In genomic region chr2:223601932-223602676, GRCh38 we compare ENCODE assay signal across 8 cellular contexts. TPM values are rescaled to one million over a fixed set of nuclear protein-coding genes. Genes with fewer than 3 reads are reported as not detected.
A peak's percentile ranks its signal among the peaks of the same experiment; 100 is the strongest.
DNase-seq lines count a peak whose midpoint lies in the region; ATAC-seq and TF ChIP-seq lines count a peak whose summit lies in the region.

Gene SCG2, minus strand, starts transcription at chr2:223602361. Its CDS starts 3,079 bp downstream, at chr2:223599282.

- peaks cover 6% of the 10 kb centered on the region for H3K4me1 Mint-ChIP-seq in CD8-positive, alpha-beta T cell (ENCODE audit: low read depth)

- H3K27ac ChIP-seq in CD8-positive, alpha-beta T cell (ENCODE audit: low read depth, low read length): no peak within 1 kb of the TSS

- POLR2A ChIA-PET in CD8-positive, alpha-beta T cell (lab: Charles Lee): no interaction called here

- peaks cover 15% of the 10 kb centered on the region for H3K27me3 Mint-ChIP-seq in CD8-positive, alpha-beta T cell (ENCODE audit: low read depth)

- no peaks in the 10 kb centered on the region for H3K9me3 Mint-ChIP-seq in CD8-positive, alpha-beta T cell

- no peaks in the 10 kb centered on the region for H3K27me3 ChIP-seq in CD8-positive, alpha-beta T cell (ENCODE audit: insufficient read depth, low read length)

- H3K36me3 Mint-ChIP-seq in CD8-positive, alpha-beta T cell: no peaks in the 10 kb centered on the region

- no peak within 1 kb of the TSS for H3K4me3 ChIP-seq in CD8-positive, alpha-beta T cell (ENCODE audit: low read depth, low read length)

- no peaks in the 10 kb centered on the region for H3K9me3 ChIP-seq in CD8-positive, alpha-beta T cell (ENCODE audit: low read length)

- ATAC-seq in CD8-positive, alpha-beta T cell: peak; percentile 34
- ATAC-seq in GM19395 (IDR thresholded peaks at IDR 0.05; ENCODE audit: unreplicated experiment): peak; percentile 93
- peak; percentile 91 for ATAC-seq in left ventricle myocardium superior
- no peak for ATAC-seq in GM18858 (IDR thresholded peaks at IDR 0.05; ENCODE audit: unreplicated experiment)

- H3K27ac Mint-ChIP-seq in CD8-positive, alpha-beta T cell: no peak within 1 kb of the TSS

- CTCF ChIA-PET in CD8-positive, alpha-beta T cell (lab: Charles Lee): no interaction called here

- intact Hi-C loops in CD8-positive, alpha-beta T cell (cut with DNase I, micrococcal nuclease): no loop called here
- intact Hi-C loops in left ventricle myocardium superior (cut with micrococcal nuclease): loop anchor here (10.0 kb wide), 1 partner anchor 147 kb away; no protein-coding TSS in a partner anchor

- peaks cover 4% of the 10 kb centered on the region for H3K4me1 ChIP-seq in CD8-positive, alpha-beta T cell (ENCODE audit: insufficient read depth, low read length)

- no peaks in the 10 kb centered on the region for H3K36me3 ChIP-seq in CD8-positive, alpha-beta T cell (ENCODE audit: insufficient read depth, low read length)

- TF ChIP-seq CTCF in CD8-positive, alpha-beta T cell (IDR thresholded peaks at IDR 0.05): no peak

- DNase-seq in CD8-positive, alpha-beta T cell: peak in 4 of 7 experiments; percentile 1 to 42 (median 17)
- peak; percentile 59 for DNase-seq in HK-2 (ENCODE audit: unreplicated experiment)
- peak; percentile 69 to 84 for DNase-seq in NOMO-1 (lab: John Stamatoyannopoulos, UW; ENCODE audit: unreplicated experiment in 2 of 2)
- DNase-seq in amygdala (lab: John Stamatoyannopoulos, UW): peak in 43 of 56 donors; percentile 7 to 75 (median 40)
- peak; percentile 72 for DNase-seq in left ventricle myocardium superior
- peak; percentile 77 for DNase-seq in putamen (ENCODE audit: low spot score)

- no peak within 1 kb of the TSS for H3K4me3 Mint-ChIP-seq in CD8-positive, alpha-beta T cell

RNA-seq across cellular contexts. Expression of gene SCG2, which starts in this region (rescaled TPM):
- total RNA-seq in CD8-positive, alpha-beta T cell: not detected
- not detected for total RNA-seq in left ventricle myocardium superior

Comparison
In these comparisons a context has a peak if more than half of its experiments do, and no peak if none do; other contexts are left out.
1. Peak in DNase-seq and ATAC-seq in CD8-positive, alpha-beta T cell; RNA of the gene not detected or under 1 TPM.
2. Peak in DNase-seq and ATAC-seq in left ventricle myocardium superior; RNA of the gene not detected or under 1 TPM.
3. DNase-seq: peak in every context shown above with its lines; median percentile 77 in putamen; 76 in NOMO-1; 72 in left ventricle myocardium superior; 59 in HK-2; 40 in amygdala; 17 in CD8-positive, alpha-beta T cell.